Comparison of ENCODE assay signal across 1 cellular context in the genomic region with DNA sequence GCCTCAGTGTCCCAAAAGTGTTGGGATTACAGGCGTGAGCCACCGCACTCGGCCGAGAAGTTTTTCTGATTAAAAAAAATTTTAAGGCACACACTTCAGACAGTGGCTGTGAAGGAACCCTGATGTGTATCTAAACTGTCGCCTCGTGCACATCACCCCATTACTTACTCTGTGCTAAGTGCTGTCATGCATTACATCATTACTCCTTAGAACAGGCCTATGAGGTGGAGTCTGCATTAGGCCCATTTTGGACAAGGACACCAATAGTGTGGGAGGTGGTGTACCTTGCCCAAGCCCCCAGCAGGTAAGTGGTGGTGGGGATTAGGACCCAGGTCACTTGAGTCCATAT.
TF ChIP-seq lines count a peak whose summit lies in the region.

No MANE protein-coding gene starts in this region.

TF ChIP-seq in H1, 55 proteins besides CTCF, POLR2A, EP300 and RAD21:
- TF ChIP-seq FOSL1 (IDR thresholded peaks at IDR 0.05; ENCODE audit: insufficient read depth, low read depth, low read length) (no peak), BRCA1 (IDR thresholded peaks at IDR 0.05; ENCODE audit: low read depth, low read length) (no peak), SIN3A (conservative IDR thresholded peaks at IDR 0.05 in 1 of 2, IDR thresholded peaks at IDR 0.05 in 1 of 2; ENCODE audit: low read depth in 1 of 2, low read length in 2 of 2) (no peak), TEAD4 (IDR thresholded peaks at IDR 0.05; ENCODE audit: low read depth, low read length) (no peak), EZH2 (IDR thresholded peaks at IDR 0.05; ENCODE audit: low read depth, low read length, severe bottlenecking) (no peak), JUND (IDR thresholded peaks at IDR 0.05; ENCODE audit: low read length) (no peak), HDAC2 (IDR thresholded peaks at IDR 0.05; ENCODE audit: borderline replicate concordance in 1 of 2, low read depth in 2 of 2, low read length in 2 of 2) (no peak), CHD1 (IDR thresholded peaks at IDR 0.05; ENCODE audit: low read depth, low read length) (no peak)
